Comparison of ENCODE assay signal across 1 cellular context in the genomic region with DNA sequence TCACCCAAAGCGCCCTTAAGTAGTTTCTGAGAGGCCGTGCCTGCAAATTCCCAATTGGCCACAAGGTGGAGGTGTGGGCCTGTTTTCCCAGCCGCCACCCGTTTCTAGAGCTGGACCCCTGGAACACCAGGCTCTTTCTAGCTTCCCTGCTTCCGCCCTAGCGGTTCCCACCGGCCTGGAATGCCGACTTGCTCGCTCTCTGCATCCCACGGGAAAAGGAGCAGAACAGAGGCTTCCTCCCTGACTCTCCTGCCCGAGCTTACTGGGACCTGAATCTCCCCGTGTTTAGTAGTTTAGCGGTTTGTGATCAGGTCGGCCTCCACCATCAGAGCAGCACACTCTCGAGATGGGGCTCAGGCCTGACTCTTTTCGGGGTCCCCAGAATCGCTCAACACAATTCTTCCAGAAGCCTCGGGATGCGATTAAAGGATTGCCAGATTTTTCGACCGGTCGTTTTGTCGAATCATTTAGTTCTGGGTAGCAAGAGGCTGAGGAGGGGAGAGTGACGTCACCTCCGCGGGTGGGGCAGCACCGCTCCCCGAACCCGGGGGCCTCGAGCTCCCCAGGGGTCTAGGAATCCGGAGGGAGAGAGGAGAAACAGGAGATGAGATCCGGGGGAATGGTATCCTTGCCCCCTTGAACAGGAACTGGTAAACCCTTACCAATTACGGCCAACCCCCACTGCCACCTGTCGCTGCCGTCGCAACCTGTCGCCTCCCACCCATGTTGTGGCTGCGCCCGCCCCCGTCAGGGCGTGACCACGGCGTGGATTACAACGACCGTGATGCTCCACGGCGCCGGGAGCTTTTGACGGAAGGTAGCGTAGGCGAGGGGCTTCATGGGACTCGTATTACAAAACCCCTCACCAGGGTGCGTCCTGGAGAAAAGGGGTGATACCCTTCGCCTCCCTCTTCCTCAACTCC.
TF ChIP-seq lines count a peak whose summit lies in the region.

No MANE protein-coding gene starts in this region.

TF ChIP-seq in K562, 482 proteins besides CTCF, POLR2A, EP300 and RAD21 (continued from another document and continues in another):
- TF ChIP-seq BRD9 (IDR thresholded peaks at IDR 0.05; ENCODE audit: low read depth, partially characterized antibody) (peak; percentile 96), RCOR1 (IDR thresholded peaks at IDR 0.05; ENCODE audit: borderline replicate concordance in 1 of 2, low read depth in 2 of 2, low read length in 2 of 2) (peak in 1 of 2 experiments; percentile 23; a peak in 1 of 4 replicates), BCL6 (CRISPR knock-in tag; IDR thresholded peaks at IDR 0.05) (no peak), RAD51 (IDR thresholded peaks at IDR 0.05; ENCODE audit: borderline replicate concordance, low read depth) (no peak), IFI16 (CRISPR knock-in tag; IDR thresholded peaks at IDR 0.05) (no peak), RBM39 (optimal IDR thresholded peaks at IDR 0.05; ENCODE audit: low read depth, low read length) (no peak), ZNF586 (CRISPR knock-in tag; conservative IDR thresholded peaks at IDR 0.05) (no peak), TCF3 (CRISPR knock-in tag; IDR thresholded peaks at IDR 0.05) (0 out of 2 replicates have a peak, but pooled peaks have one; percentile 6), HNRNPLL (IDR thresholded peaks at IDR 0.05; ENCODE audit: low read depth, low read length, poor library complexity, severe bottlenecking) (peak; percentile 11), KLF6 (CRISPR knock-in tag; IDR thresholded peaks at IDR 0.05; ENCODE audit: borderline replicate concordance) (no peak), ZNF175 (CRISPR knock-in tag; IDR thresholded peaks at IDR 0.05; ENCODE audit: low read depth) (peak; percentile 50; the same call in 1 of the 2 replicates), EZH2 (IDR thresholded peaks at IDR 0.05; ENCODE audit: borderline replicate concordance, low read depth, low read length) (no peak), BRF1 (IDR thresholded peaks at IDR 0.05; ENCODE audit: borderline replicate concordance, extremely low read depth, insufficient read length) (no peak), SETDB1 (IDR thresholded peaks at IDR 0.05; ENCODE audit: low read length) (no peak), MECOM (CRISPR knock-in tag; IDR thresholded peaks at IDR 0.05) (no peak), HDAC6 (IDR thresholded peaks at IDR 0.05; ENCODE audit: low read depth, low read length) (no peak), SMARCA4 (IDR thresholded peaks at IDR 0.05) (0 out of 2 replicates have a peak, but pooled peaks have one; percentile 30), U2AF2 (optimal IDR thresholded peaks at IDR 0.05; ENCODE audit: low read depth, low read length) (no peak), JUNB (CRISPR knock-in tag; conservative IDR thresholded peaks at IDR 0.05) (peak; percentile 72)
- TF ChIP-seq, protein P1, sequence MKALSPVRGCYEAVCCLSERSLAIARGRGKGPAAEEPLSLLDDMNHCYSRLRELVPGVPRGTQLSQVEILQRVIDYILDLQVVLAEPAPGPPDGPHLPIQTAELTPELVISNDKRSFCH (CRISPR knock-in tag; IDR thresholded peaks at IDR 0.05), result no peak
- TF ChIP-seq, protein P1 (tag; IDR thresholded peaks at IDR 0.05), result peak; percentile 8; the same call in 1 of the 2 replicates
- TF ChIP-seq, protein P2, sequence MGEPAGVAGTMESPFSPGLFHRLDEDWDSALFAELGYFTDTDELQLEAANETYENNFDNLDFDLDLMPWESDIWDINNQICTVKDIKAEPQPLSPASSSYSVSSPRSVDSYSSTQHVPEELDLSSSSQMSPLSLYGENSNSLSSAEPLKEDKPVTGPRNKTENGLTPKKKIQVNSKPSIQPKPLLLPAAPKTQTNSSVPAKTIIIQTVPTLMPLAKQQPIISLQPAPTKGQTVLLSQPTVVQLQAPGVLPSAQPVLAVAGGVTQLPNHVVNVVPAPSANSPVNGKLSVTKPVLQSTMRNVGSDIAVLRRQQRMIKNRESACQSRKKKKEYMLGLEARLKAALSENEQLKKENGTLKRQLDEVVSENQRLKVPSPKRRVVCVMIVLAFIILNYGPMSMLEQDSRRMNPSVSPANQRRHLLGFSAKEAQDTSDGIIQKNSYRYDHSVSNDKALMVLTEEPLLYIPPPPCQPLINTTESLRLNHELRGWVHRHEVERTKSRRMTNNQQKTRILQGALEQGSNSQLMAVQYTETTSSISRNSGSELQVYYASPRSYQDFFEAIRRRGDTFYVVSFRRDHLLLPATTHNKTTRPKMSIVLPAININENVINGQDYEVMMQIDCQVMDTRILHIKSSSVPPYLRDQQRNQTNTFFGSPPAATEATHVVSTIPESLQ (CRISPR knock-in tag; IDR thresholded peaks at IDR 0.05), result 0 out of 2 replicates have a peak, but pooled peaks have one; percentile 59
- TF ChIP-seq, protein P3, sequence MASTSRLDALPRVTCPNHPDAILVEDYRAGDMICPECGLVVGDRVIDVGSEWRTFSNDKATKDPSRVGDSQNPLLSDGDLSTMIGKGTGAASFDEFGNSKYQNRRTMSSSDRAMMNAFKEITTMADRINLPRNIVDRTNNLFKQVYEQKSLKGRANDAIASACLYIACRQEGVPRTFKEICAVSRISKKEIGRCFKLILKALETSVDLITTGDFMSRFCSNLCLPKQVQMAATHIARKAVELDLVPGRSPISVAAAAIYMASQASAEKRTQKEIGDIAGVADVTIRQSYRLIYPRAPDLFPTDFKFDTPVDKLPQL (IDR thresholded peaks at IDR 0.05; ENCODE audit: extremely low read depth, insufficient read length), result no peak
- TF ChIP-seq, protein P4, sequence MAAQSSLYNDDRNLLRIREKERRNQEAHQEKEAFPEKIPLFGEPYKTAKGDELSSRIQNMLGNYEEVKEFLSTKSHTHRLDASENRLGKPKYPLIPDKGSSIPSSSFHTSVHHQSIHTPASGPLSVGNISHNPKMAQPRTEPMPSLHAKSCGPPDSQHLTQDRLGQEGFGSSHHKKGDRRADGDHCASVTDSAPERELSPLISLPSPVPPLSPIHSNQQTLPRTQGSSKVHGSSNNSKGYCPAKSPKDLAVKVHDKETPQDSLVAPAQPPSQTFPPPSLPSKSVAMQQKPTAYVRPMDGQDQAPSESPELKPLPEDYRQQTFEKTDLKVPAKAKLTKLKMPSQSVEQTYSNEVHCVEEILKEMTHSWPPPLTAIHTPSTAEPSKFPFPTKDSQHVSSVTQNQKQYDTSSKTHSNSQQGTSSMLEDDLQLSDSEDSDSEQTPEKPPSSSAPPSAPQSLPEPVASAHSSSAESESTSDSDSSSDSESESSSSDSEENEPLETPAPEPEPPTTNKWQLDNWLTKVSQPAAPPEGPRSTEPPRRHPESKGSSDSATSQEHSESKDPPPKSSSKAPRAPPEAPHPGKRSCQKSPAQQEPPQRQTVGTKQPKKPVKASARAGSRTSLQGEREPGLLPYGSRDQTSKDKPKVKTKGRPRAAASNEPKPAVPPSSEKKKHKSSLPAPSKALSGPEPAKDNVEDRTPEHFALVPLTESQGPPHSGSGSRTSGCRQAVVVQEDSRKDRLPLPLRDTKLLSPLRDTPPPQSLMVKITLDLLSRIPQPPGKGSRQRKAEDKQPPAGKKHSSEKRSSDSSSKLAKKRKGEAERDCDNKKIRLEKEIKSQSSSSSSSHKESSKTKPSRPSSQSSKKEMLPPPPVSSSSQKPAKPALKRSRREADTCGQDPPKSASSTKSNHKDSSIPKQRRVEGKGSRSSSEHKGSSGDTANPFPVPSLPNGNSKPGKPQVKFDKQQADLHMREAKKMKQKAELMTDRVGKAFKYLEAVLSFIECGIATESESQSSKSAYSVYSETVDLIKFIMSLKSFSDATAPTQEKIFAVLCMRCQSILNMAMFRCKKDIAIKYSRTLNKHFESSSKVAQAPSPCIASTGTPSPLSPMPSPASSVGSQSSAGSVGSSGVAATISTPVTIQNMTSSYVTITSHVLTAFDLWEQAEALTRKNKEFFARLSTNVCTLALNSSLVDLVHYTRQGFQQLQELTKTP (IDR thresholded peaks at IDR 0.05; ENCODE audit: low read depth in 1 of 2, partially characterized antibody in 2 of 2), result peak in 1 of 2 experiments; percentile 82
- TF ChIP-seq, protein P5, sequence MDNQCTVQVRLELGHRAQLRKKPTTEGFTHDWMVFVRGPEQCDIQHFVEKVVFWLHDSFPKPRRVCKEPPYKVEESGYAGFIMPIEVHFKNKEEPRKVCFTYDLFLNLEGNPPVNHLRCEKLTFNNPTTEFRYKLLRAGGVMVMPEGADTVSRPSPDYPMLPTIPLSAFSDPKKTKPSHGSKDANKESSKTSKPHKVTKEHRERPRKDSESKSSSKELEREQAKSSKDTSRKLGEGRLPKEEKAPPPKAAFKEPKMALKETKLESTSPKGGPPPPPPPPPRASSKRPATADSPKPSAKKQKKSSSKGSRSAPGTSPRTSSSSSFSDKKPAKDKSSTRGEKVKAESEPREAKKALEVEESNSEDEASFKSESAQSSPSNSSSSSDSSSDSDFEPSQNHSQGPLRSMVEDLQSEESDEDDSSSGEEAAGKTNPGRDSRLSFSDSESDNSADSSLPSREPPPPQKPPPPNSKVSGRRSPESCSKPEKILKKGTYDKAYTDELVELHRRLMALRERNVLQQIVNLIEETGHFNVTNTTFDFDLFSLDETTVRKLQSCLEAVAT (IDR thresholded peaks at IDR 0.05), result no peak
- TF ChIP-seq, protein P6, sequence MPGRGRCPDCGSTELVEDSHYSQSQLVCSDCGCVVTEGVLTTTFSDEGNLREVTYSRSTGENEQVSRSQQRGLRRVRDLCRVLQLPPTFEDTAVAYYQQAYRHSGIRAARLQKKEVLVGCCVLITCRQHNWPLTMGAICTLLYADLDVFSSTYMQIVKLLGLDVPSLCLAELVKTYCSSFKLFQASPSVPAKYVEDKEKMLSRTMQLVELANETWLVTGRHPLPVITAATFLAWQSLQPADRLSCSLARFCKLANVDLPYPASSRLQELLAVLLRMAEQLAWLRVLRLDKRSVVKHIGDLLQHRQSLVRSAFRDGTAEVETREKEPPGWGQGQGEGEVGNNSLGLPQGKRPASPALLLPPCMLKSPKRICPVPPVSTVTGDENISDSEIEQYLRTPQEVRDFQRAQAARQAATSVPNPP (IDR thresholded peaks at IDR 0.05; ENCODE audit: borderline replicate concordance, insufficient read depth, insufficient read length), result no peak
- TF ChIP-seq, protein P7, sequence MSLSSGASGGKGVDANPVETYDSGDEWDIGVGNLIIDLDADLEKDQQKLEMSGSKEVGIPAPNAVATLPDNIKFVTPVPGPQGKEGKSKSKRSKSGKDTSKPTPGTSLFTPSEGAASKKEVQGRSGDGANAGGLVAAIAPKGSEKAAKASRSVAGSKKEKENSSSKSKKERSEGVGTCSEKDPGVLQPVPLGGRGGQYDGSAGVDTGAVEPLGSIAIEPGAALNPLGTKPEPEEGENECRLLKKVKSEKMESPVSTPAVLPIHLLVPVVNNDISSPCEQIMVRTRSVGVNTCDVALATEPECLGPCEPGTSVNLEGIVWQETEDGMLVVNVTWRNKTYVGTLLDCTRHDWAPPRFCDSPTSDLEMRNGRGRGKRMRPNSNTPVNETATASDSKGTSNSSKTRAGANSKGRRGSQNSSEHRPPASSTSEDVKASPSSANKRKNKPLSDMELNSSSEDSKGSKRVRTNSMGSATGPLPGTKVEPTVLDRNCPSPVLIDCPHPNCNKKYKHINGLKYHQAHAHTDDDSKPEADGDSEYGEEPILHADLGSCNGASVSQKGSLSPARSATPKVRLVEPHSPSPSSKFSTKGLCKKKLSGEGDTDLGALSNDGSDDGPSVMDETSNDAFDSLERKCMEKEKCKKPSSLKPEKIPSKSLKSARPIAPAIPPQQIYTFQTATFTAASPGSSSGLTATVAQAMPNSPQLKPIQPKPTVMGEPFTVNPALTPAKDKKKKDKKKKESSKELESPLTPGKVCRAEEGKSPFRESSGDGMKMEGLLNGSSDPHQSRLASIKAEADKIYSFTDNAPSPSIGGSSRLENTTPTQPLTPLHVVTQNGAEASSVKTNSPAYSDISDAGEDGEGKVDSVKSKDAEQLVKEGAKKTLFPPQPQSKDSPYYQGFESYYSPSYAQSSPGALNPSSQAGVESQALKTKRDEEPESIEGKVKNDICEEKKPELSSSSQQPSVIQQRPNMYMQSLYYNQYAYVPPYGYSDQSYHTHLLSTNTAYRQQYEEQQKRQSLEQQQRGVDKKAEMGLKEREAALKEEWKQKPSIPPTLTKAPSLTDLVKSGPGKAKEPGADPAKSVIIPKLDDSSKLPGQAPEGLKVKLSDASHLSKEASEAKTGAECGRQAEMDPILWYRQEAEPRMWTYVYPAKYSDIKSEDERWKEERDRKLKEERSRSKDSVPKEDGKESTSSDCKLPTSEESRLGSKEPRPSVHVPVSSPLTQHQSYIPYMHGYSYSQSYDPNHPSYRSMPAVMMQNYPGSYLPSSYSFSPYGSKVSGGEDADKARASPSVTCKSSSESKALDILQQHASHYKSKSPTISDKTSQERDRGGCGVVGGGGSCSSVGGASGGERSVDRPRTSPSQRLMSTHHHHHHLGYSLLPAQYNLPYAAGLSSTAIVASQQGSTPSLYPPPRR (CRISPR knock-in tag; IDR thresholded peaks at IDR 0.05; ENCODE audit: borderline replicate concordance), result no peak
- TF ChIP-seq, protein P8, sequence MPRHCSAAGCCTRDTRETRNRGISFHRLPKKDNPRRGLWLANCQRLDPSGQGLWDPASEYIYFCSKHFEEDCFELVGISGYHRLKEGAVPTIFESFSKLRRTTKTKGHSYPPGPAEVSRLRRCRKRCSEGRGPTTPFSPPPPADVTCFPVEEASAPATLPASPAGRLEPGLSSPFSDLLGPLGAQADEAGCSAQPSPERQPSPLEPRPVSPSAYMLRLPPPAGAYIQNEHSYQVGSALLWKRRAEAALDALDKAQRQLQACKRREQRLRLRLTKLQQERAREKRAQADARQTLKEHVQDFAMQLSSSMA (CRISPR knock-in tag; IDR thresholded peaks at IDR 0.05), result no peak
- TF ChIP-seq, protein P9, sequence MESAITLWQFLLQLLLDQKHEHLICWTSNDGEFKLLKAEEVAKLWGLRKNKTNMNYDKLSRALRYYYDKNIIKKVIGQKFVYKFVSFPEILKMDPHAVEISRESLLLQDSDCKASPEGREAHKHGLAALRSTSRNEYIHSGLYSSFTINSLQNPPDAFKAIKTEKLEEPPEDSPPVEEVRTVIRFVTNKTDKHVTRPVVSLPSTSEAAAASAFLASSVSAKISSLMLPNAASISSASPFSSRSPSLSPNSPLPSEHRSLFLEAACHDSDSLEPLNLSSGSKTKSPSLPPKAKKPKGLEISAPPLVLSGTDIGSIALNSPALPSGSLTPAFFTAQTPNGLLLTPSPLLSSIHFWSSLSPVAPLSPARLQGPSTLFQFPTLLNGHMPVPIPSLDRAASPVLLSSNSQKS (CRISPR knock-in tag; IDR thresholded peaks at IDR 0.05), result no peak
- TF ChIP-seq, protein P10, sequence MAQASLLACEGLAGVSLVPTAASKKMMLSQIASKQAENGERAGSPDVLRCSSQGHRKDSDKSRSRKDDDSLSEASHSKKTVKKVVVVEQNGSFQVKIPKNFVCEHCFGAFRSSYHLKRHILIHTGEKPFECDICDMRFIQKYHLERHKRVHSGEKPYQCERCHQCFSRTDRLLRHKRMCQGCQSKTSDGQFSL (CRISPR knock-in tag; IDR thresholded peaks at IDR 0.05), result 0 out of 2 replicates have a peak, but pooled peaks have one; percentile 16
- TF ChIP-seq, protein P10 (tag; IDR thresholded peaks at IDR 0.05), result no peak
- TF ChIP-seq, protein P11, sequence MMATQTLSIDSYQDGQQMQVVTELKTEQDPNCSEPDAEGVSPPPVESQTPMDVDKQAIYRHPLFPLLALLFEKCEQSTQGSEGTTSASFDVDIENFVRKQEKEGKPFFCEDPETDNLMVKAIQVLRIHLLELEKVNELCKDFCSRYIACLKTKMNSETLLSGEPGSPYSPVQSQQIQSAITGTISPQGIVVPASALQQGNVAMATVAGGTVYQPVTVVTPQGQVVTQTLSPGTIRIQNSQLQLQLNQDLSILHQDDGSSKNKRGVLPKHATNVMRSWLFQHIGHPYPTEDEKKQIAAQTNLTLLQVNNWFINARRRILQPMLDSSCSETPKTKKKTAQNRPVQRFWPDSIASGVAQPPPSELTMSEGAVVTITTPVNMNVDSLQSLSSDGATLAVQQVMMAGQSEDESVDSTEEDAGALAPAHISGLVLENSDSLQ (IDR thresholded peaks at IDR 0.05), result peak; percentile 69
